10 cellular contexts compared by ENCODE assay signal in the genomic region with DNA sequence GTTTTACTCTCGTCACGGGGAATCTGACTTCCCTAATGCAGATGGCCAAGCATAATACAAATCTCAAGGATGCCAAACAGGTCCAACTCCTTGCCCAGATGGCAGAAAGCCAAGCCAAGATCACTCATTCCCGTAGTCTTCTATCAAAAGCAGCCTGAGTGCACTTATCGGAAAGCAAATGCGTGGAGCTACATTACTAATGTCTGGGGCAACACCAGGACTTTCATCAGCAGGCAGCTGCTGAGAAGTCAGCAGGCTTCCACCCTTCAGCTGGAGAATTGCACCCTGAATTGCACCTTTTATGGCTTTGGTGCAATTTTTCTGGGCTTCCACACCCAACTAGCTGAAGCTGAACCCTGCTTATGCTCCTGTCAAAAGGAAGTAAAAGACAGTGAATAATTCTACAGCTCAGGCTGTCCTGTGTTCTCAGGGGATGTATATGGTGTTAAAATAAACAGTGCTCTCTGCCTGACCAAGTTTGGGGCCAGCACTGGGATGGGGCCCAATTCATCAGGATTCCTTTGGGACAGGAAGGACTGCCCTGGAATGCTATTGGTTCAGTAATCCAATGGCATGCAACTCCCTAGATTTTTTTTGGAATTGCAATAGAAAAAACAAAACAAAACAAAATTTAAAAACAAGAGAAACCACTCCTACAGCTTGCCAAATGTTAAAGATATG.
A peak's percentile ranks its signal among the peaks of the same experiment; 100 is the strongest.
DNase-seq lines count a peak whose midpoint lies in the region; ATAC-seq, FAIRE-seq and TF ChIP-seq lines count a peak whose summit lies in the region.
"Had no signal": no experiment of that assay in that cellular context is flagged by ENCODE, and none has a peak within 500 bp of the region (broad histone marks: within the 10 kb centered on the region; RNA-seq: fewer than 3 reads in every experiment).

No MANE protein-coding gene starts in this region.

- H3K9me3 ChIP-seq in lower lobe of right lung, result no peaks in the 10 kb centered on the region
- no peaks in the 10 kb centered on the region for H3K9me3 ChIP-seq in transverse colon

- no peaks in the 10 kb centered on the region for H3K27me3 Mint-ChIP-seq in activated CD4-positive, alpha-beta T cell treated with anti-CD3 and anti-CD28 coated beads, Interleukin-2, amount 10 ng/mL, durations not matched to agents 24 days and 14 days

- no peaks in the 10 kb centered on the region for H3K9me3 Mint-ChIP-seq in activated CD4-positive, alpha-beta T cell treated with anti-CD3 and anti-CD28 coated beads, Interleukin-2, amount 10 ng/mL, durations not matched to agents 24 days and 14 days

- H3K27ac Mint-ChIP-seq in activated CD4-positive, alpha-beta T cell treated with anti-CD3 and anti-CD28 coated beads, Interleukin-2, amount 10 ng/mL, durations not matched to agents 24 days and 14 days, result no peak overlapping the region
- H3K27ac Mint-ChIP-seq: T-helper 17 cell had no signal

- DNase-seq in NCI-H2107 treated with DMSO at 0.1 percent for 48 hours (lab: John Stamatoyannopoulos, UW; ENCODE audit: unreplicated experiment), result peak; percentile 80
- DNase-seq in lower lobe of right lung, result no peak
- peak; percentile 81 for DNase-seq in transverse colon
- no peak for DNase-seq in DMS153 treated with DMSO at 0.1 percent for 48 hours (lab: John Stamatoyannopoulos, UW; ENCODE audit: unreplicated experiment)
- DNase-seq in activated CD4-positive, alpha-beta T cell treated with anti-CD3 and anti-CD28 coated beads, Interleukin-2, amount 10 ng/mL, durations not matched to agents 24 days and 14 days, result no peak
- DNase-seq in NCI-H146 treated with DMSO at 0.1 percent for 48 hours (lab: John Stamatoyannopoulos, UW; ENCODE audit: unreplicated experiment), result no peak
- DNase-seq: activated effector memory CD4-positive, alpha-beta T cell treated with anti-CD3 and anti-CD28 coated beads, Interleukin-2, amount 50 U/mL, for 16 hours; NCI-H2081 treated with DMSO at 0.1 percent for 48 hours; T-helper 17 cell had no signal

- H3K4me3 Mint-ChIP-seq in activated CD4-positive, alpha-beta T cell treated with anti-CD3 and anti-CD28 coated beads, Interleukin-2, amount 10 ng/mL, durations not matched to agents 24 days and 14 days, result no peak overlapping the region
- H3K4me3 Mint-ChIP-seq: T-helper 17 cell had no signal

- H3K36me3 ChIP-seq in lower lobe of right lung, result no peaks in the 10 kb centered on the region
- H3K36me3 ChIP-seq in transverse colon, result no peaks in the 10 kb centered on the region

- H3K27me3 ChIP-seq in lower lobe of right lung (ENCODE audit: low read depth), result no peaks in the 10 kb centered on the region
- no peaks in the 10 kb centered on the region for H3K27me3 ChIP-seq in transverse colon

- TF ChIP-seq CTCF in lower lobe of right lung (IDR thresholded peaks at IDR 0.05) (no peak), transverse colon (IDR thresholded peaks at IDR 0.05) (no peak)

- no peak overlapping the region for H3K4me3 ChIP-seq in lower lobe of right lung
- H3K4me3 ChIP-seq in transverse colon, result no peak overlapping the region

- in situ Hi-C loops in transverse colon (cut with MboI; ENCODE audit: low pct_ligation_motif_present in 1 of 4, low pct_unique_long_range_greater_than_20kb in 1 of 4, low sequenced_read_pairs in 3 of 4), result no loop called here

- H3K4me1 ChIP-seq in lower lobe of right lung (peaks cover 18% of the 10 kb centered on the region), transverse colon (peaks cover 12 to 29% (median 22%) of the 10 kb centered on the region in 4 donors)

- TF ChIP-seq EP300 in transverse colon (IDR thresholded peaks at IDR 0.05; ENCODE audit: low read depth), result peak; percentile 80

- H3K4me1 Mint-ChIP-seq in activated CD4-positive, alpha-beta T cell treated with anti-CD3 and anti-CD28 coated beads, Interleukin-2, amount 10 ng/mL, durations not matched to agents 24 days and 14 days, result no peaks in the 10 kb centered on the region
- H3K4me1 Mint-ChIP-seq: T-helper 17 cell had no signal

- no peaks in the 10 kb centered on the region for H3K36me3 Mint-ChIP-seq in activated CD4-positive, alpha-beta T cell treated with anti-CD3 and anti-CD28 coated beads, Interleukin-2, amount 10 ng/mL, durations not matched to agents 24 days and 14 days (ENCODE audit: low read depth)

- intact Hi-C loops in lower lobe of right lung (cut with DNase I) (no loop called here), transverse colon (cut with DNase I; ENCODE audit: low total_unique reads) (no loop called here)
- intact Hi-C loops in activated CD4-positive, alpha-beta T cell treated with anti-CD3 and anti-CD28 coated beads, Interleukin-2, amount 10 ng/mL, durations not matched to agents 24 days and 14 days (cut with micrococcal nuclease), result no loop called here

- WGBS in transverse colon (ENCODE audit: low coverage in 1 of 2), 2 donors, result 13 to 23% methylated on average over 2 to 5 of the region's 5 CpGs

- ATAC-seq in lower lobe of right lung, result peak; percentile 86 to 92
- ATAC-seq: T-helper 17 cell had no signal

- H3K27ac ChIP-seq in lower lobe of right lung, result peak overlapping the region; percentile 4
- peak overlapping the region; percentile 69 to 78 (median 72) for H3K27ac ChIP-seq in transverse colon

- no peak for TF ChIP-seq POLR2A in transverse colon (IDR thresholded peaks at IDR 0.05)

- peak; percentile 55 for FAIRE-seq in colon (lab: Jason Lieb, UNC)

Comparison
In these comparisons a context has a peak if more than half of its experiments do, and no peak if none do; other contexts are left out.
1. DNase-seq: peak in NCI-H2107 treated with DMSO at 0.1 percent for 48 hours (single experiment) and transverse colon (single experiment); none in lower lobe of right lung (single experiment), DMS153 treated with DMSO at 0.1 percent for 48 hours (single experiment), activated CD4-positive, alpha-beta T cell treated with anti-CD3 and anti-CD28 coated beads, Interleukin-2, amount 10 ng/mL, durations not matched to agents 24 days and 14 days (single experiment) and NCI-H146 treated with DMSO at 0.1 percent for 48 hours (single experiment).